15 cellular contexts compared by ENCODE assay signal in genomic region chr14:97713023-97713422, GRCh38.
A peak's percentile ranks its signal among the peaks of the same experiment; 100 is the strongest.
DNase-seq lines count a peak whose midpoint lies in the region; ATAC-seq, FAIRE-seq and TF ChIP-seq lines count a peak whose summit lies in the region.
"Had no signal": no experiment of that assay in that cellular context is flagged by ENCODE, and none has a peak within 500 bp of the region (broad histone marks: within the 10 kb centered on the region; RNA-seq: fewer than 3 reads in every experiment).

No MANE protein-coding gene starts in this region.

- no peaks in the 10 kb centered on the region for H3K36me3 ChIP-seq in pancreas
- H3K36me3 ChIP-seq: BLaER1 had no signal

- H3K9me3 ChIP-seq in pancreas: no peaks in the 10 kb centered on the region
- H3K9me3 ChIP-seq: BLaER1 had no signal

- DNase-seq in stimulated activated CD4-positive, alpha-beta T cell treated with anti-CD3 and anti-CD28 coated beads, Interleukin-15, amount 100 ng/mL, for 24 hours: peak; percentile 41
- no peak for DNase-seq in stimulated activated CD4-positive, alpha-beta T cell treated with anti-CD3 and anti-CD28 coated beads, Interleukin-4, amount 100 ng/mL, for 1 hour
- DNase-seq in RWPE1 (ENCODE audit: low spot score) (peak; percentile 83), fibroblast of mammary gland (ENCODE audit: low read depth) (peak; percentile 70), urothelium cell line (ENCODE audit: low spot score) (peak; percentile 44), pancreas (no peak), DMS114 treated with DMSO at 0.1 percent for 48 hours (lab: John Stamatoyannopoulos, UW; ENCODE audit: unreplicated experiment) (no peak), globus pallidus (ENCODE audit: low spot score) (no peak)
- DNase-seq: activated effector memory CD4-positive, alpha-beta T cell treated with anti-CD3 and anti-CD28 coated beads, Interleukin-2, amount 50 U/mL, for 16 hours; NCI-H2081; nucleus accumbens; RPMI8226 had no signal

- H3K4me1 ChIP-seq in pancreas: no peaks in the 10 kb centered on the region

- no peak for TF ChIP-seq CTCF in RWPE1 (conservative IDR thresholded peaks at IDR 0.05; ENCODE audit: low read depth)
- no peak for TF ChIP-seq CTCF in fibroblast of mammary gland (conservative IDR thresholded peaks at IDR 0.05; ENCODE audit: control insufficient read depth, insufficient read depth, low read depth, low read length)
- TF ChIP-seq CTCF in pancreas (IDR thresholded peaks at IDR 0.05): no peak

- H3K27me3 ChIP-seq in pancreas: no peaks in the 10 kb centered on the region
- H3K27me3 ChIP-seq: BLaER1 had no signal

- FAIRE-seq in urothelium cell line (lab: Jason Lieb, UNC): no peak
- no peak for FAIRE-seq in pancreas (lab: Jason Lieb, UNC)
- FAIRE-seq: GM12892 had no signal

- intact Hi-C loops in pancreas (cut with DNase I): no loop called here

- H3K4me3 ChIP-seq in fibroblast of mammary gland (ENCODE audit: control insufficient read depth, low read depth, low read length) (no peak overlapping the region), pancreas (no peak overlapping the region)
- H3K4me3 ChIP-seq: BLaER1, skin epidermis had no signal

- H3K27ac ChIP-seq in RWPE1 (no peak overlapping the region), pancreas (no peak overlapping the region)
- H3K27ac ChIP-seq: BLaER1, skin epidermis had no signal

- POLR2A ChIA-PET in RWPE1 (lab: Yijun Ruan, JAX; ENCODE audit: low non-redundant PET): no interaction called here

- CTCF ChIA-PET in RWPE1 (lab: Yijun Ruan, JAX): interaction anchor here (0.7 kb wide), 1 partner anchor 26 kb away, joined by 4 read pairs; no protein-coding TSS in a partner anchor

- ATAC-seq in pancreas: no peak

- WGBS in pancreas, 2 donors: 71 to 72% methylated on average over 6 of the region's 6 CpGs

Comparison
In these comparisons a context has a peak if more than half of its experiments do, and no peak if none do; other contexts are left out.
1. DNase-seq: peak in stimulated activated CD4-positive, alpha-beta T cell treated with anti-CD3 and anti-CD28 coated beads, Interleukin-15, amount 100 ng/mL, for 24 hours (single experiment), RWPE1 (single experiment), fibroblast of mammary gland (single experiment) and urothelium cell line (single experiment); none in stimulated activated CD4-positive, alpha-beta T cell treated with anti-CD3 and anti-CD28 coated beads, Interleukin-4, amount 100 ng/mL, for 1 hour (single experiment), pancreas (0 of 6), DMS114 treated with DMSO at 0.1 percent for 48 hours (single experiment) and globus pallidus (single experiment).